In the genomic region with DNA sequence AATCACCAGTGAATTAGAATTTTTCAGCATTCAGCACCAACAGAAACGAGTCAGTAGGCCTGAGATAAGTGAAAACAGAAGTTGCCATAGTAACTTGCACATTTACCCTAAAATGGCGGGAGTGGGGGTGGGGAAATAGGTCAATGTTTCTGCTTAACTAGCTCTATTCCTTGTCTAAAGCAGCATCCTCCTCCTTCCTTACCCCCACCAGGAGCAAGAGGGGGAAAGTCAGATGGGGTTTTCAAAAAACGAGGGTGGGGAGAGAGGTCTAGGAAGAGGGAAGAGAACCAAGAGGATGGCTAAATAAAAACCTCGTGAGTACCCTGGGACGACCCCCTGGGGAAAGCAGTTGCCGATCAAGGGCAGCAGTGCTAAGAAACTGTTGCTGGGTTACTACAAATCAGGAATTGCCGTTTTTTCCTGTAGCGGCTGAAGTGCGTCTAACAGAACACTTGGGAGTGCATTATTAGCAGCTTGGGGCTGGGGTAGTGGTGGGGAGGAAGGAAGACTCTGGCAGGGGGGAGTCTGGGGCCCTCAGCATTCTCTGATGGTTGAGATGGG, we compare ENCODE assay signal across 13 cellular contexts. TPM values are rescaled to one million over a fixed set of nuclear protein-coding genes. Genes with fewer than 3 reads are reported as not detected.
DNase-seq lines count a peak whose midpoint lies in the region; FAIRE-seq and TF ChIP-seq lines count a peak whose summit lies in the region.
"Had no signal": no experiment of that assay in that cellular context is flagged by ENCODE, and none has a peak within 500 bp of the region (broad histone marks: within the 10 kb centered on the region; RNA-seq: fewer than 3 reads in every experiment).

No MANE protein-coding gene starts in this region.

- H3K27me3 ChIP-seq in spleen (replicated peaks in 1 of 7), result no peaks in the 10 kb centered on the region
- H3K27me3 ChIP-seq: BE2C, right atrium auricular region had no signal

- no peaks in the 10 kb centered on the region for H3K9me3 ChIP-seq in spleen
- H3K9me3 ChIP-seq in kidney (ENCODE audit: control insufficient read depth in 1 of 2, low read length in 2 of 2), result no peaks in the 10 kb centered on the region
- H3K9me3 ChIP-seq: BE2C, right atrium auricular region had no signal

- no peak for FAIRE-seq in kidney (lab: Jason Lieb, UNC)
- FAIRE-seq: bronchial epithelial cell had no signal

- H3K4me3 ChIP-seq in spleen, result no peak overlapping the region
- no peak overlapping the region for H3K4me3 ChIP-seq in kidney (ENCODE audit: low read length in 2 of 2)
- H3K4me3 ChIP-seq: right atrium auricular region had no signal

- H3K4me1 ChIP-seq in spleen (peaks cover 0 to 12% (median 0%) of the 10 kb centered on the region in 6 donors), kidney (ENCODE audit: control insufficient read depth in 1 of 2, insufficient read depth in 1 of 2, low read depth in 1 of 2, low read length in 2 of 2) (no peaks in the 10 kb centered on the region)
- H3K4me1 ChIP-seq: BE2C, right atrium auricular region had no signal

- H3K27ac ChIP-seq in spleen (no peak overlapping the region), kidney (ENCODE audit: low read depth in 2 of 2, low read length in 2 of 2) (no peak overlapping the region)
- H3K27ac ChIP-seq: right atrium auricular region had no signal

- 62 to 78% (median 72%) methylated on average over 9 of the region's 9 CpGs for WGBS in spleen, 5 donors

- no peak overlapping the region for H3K9ac ChIP-seq in kidney (ENCODE audit: low read length in 2 of 2)

- TF ChIP-seq CTCF in spleen (IDR thresholded peaks at IDR 0.05 in 8 of 11, conservative IDR thresholded peaks at IDR 0.05 in 3 of 11) (no peak), kidney (IDR thresholded peaks at IDR 0.05; ENCODE audit: borderline replicate concordance, extremely low read depth, insufficient read depth) (no peak)

- intact Hi-C loops in spleen (cut with DNase I; ENCODE audit: low total_unique reads) (no loop called here), kidney (cut with DNase I) (no loop called here)

- no peak for TF ChIP-seq POLR2A in spleen (IDR thresholded peaks at IDR 0.05)

- peaks cover 0 to 94% (median 51%) of the 10 kb centered on the region in 6 donors for H3K36me3 ChIP-seq in spleen
- peaks cover 12 to 31% of the 10 kb centered on the region in 2 donors for H3K36me3 ChIP-seq in kidney (ENCODE audit: control insufficient read depth in 1 of 2, insufficient read depth in 2 of 2, low read length in 2 of 2)

- DNase-seq in Ammon's horn (ENCODE audit: low spot score) (peak; percentile 59), NCI-H146 (lab: John Stamatoyannopoulos, UW) (peak; percentile 88), astrocyte of the hippocampus (ENCODE audit: low read depth, low spot score) (peak; percentile 66), islet precursor cell (peak; percentile 56), spleen (no peak), middle frontal gyrus (ENCODE audit: extremely low spot score, low spot score) (no peak), kidney (no peak), T1000 (lab: John Stamatoyannopoulos, UW) (no peak)
- DNase-seq: activated CD4-positive, alpha-beta T cell treated with anti-CD3 and anti-CD28 coated beads, Interleukin-2, amount 50 U/mL, for 4 hours; BE2C; stimulated activated CD8-positive, alpha-beta memory T cell treated with anti-CD3 and anti-CD28 coated beads, Interleukin-4, amount 100 ng/mL, for 48 hours had no signal

RNA-seq across cellular contexts. Expression of a gene that starts 34.4 kb away (rescaled TPM):
- 10 to 100 TPM; 18.9 to 38.5 (median 28.8) TPM for total RNA-seq in spleen
- 10 to 100 TPM in 1 of 3 donors, 1 to 10 TPM in 2; 2.8 to 11.1 (median 2.8) TPM for polyA plus RNA-seq in spleen
- total RNA-seq in kidney, result 39.8 TPM
- 3.7 TPM for polyA plus RNA-seq in kidney (ENCODE audit: insufficient read depth, low read depth, low replicate concordance)

Comparison
In these comparisons a context has a peak if more than half of its experiments do, and no peak if none do; other contexts are left out.
1. DNase-seq: peak in Ammon's horn (single experiment), NCI-H146 (single experiment), astrocyte of the hippocampus (single experiment) and islet precursor cell (single experiment); none in spleen (single experiment), middle frontal gyrus (single experiment), kidney (single experiment) and T1000 (single experiment).